24 cellular contexts compared by ENCODE assay signal in the genomic region with DNA sequence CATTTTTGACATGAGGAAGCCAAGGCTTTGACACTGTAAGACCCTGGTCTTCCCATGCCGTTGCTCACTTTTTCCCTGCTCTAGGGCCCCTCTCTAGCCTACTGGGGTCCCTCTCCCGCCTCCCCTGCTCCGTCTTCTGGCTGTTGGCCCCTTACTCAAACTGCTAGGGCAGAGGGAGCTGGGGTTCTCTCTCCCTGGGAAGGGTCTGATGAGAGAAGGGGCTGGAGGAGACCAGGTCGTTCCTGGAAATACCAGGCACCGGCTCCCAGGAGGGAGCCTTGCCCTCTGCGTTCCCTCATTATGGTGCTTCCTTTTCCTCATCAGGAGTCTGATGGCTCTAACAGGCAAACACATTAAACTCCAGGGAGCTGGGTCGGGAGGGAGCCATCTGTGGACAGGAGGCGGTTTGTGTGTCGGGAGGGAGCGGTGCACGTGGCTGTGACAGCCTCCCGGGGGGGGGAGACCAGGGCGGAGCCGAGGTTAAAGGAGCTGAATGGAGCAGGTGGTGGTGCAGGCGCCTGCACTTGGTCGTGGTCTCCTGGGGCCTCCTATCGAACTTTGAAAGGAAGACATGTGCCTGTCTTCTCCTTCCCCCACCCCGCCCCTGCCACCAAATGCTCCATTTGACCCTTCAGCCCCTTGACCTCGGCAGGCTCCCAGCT. TPM values are rescaled to one million over a fixed set of nuclear protein-coding genes. Genes with fewer than 3 reads are reported as not detected.
DNase-seq lines count a peak whose midpoint lies in the region; ATAC-seq and TF ChIP-seq lines count a peak whose summit lies in the region.
"Had no signal": no experiment of that assay in that cellular context is flagged by ENCODE, and none has a peak within 500 bp of the region (broad histone marks: within the 10 kb centered on the region; RNA-seq: fewer than 3 reads in every experiment).

No MANE protein-coding gene starts in this region.

- no peak for ATAC-seq in GM19463 (IDR thresholded peaks at IDR 0.05; ENCODE audit: unreplicated experiment)
- no peak for ATAC-seq in esophagus mucosa
- ATAC-seq: activated CD8-positive, alpha-beta T cell treated with anti-CD3 and anti-CD28 coated beads for 36 hours; left cardiac atrium; naive thymus-derived CD4-positive, alpha-beta T cell had no signal

- peaks cover 44% of the 10 kb centered on the region for H3K36me3 ChIP-seq in BLaER1
- peaks cover 56% of the 10 kb centered on the region for H3K36me3 ChIP-seq in brain microvascular endothelial cell (replicated peaks)
- H3K36me3 ChIP-seq in endodermal cell (ENCODE audit: control insufficient read depth, insufficient read depth, low read length), result peaks cover 15% of the 10 kb centered on the region
- H3K36me3 ChIP-seq: BE2C had no signal

- peaks cover 27% of the 10 kb centered on the region for H3K36me3 Mint-ChIP-seq in glutamatergic neuron (ENCODE audit: unreplicated experiment)
- peaks cover 42% of the 10 kb centered on the region for H3K36me3 Mint-ChIP-seq in endodermal cell (ENCODE audit: low read depth)

- H3K4me3 ChIP-seq in BLaER1 (0 out of 2 replicates have a peak overlapping the region, but pooled peaks have one; percentile 7), brain microvascular endothelial cell (ENCODE audit: low read depth, low read length) (no peak overlapping the region), endodermal cell (ENCODE audit: low read length) (no peak overlapping the region)
- H3K4me3 ChIP-seq: right atrium auricular region had no signal

- H3K27me3 Mint-ChIP-seq in glutamatergic neuron (ENCODE audit: unreplicated experiment) (peaks cover 27% of the 10 kb centered on the region), endodermal cell (ENCODE audit: insufficient read depth) (peaks cover 35% of the 10 kb centered on the region)
- H3K27me3 Mint-ChIP-seq: activated CD8-positive, alpha-beta T cell treated with anti-CD3 and anti-CD28 coated beads for 36 hours; activated naive CD8-positive, alpha-beta T cell treated with anti-CD3 and anti-CD28 coated beads, Interleukin-2, amount 10 ng/mL, durations not matched to agents 7 days and 5 days; central memory CD8-positive, alpha-beta T cell; naive thymus-derived CD4-positive, alpha-beta T cell had no signal

- H3K4me1 ChIP-seq in BLaER1 (peaks cover 100% of the 10 kb centered on the region), endodermal cell (ENCODE audit: control insufficient read depth, insufficient read depth, low read length) (peaks cover 2% of the 10 kb centered on the region)
- H3K4me1 ChIP-seq: BE2C, right atrium auricular region had no signal

- H3K4me2 ChIP-seq in BLaER1, result peak overlapping the region; percentile 85

- H4K20me1 ChIP-seq in BLaER1, result no peaks in the 10 kb centered on the region

- H3K9ac ChIP-seq in BLaER1 (peak overlapping the region; percentile 70), endodermal cell (ENCODE audit: extremely low read depth, low read length, poor library complexity, severe bottlenecking) (no peak overlapping the region)

- peaks cover 19% of the 10 kb centered on the region for H3K9me3 Mint-ChIP-seq in glutamatergic neuron (ENCODE audit: unreplicated experiment)
- no peaks in the 10 kb centered on the region for H3K9me3 Mint-ChIP-seq in endodermal cell
- H3K9me3 Mint-ChIP-seq: activated CD8-positive, alpha-beta T cell treated with anti-CD3 and anti-CD28 coated beads for 36 hours; activated naive CD8-positive, alpha-beta T cell treated with anti-CD3 and anti-CD28 coated beads, Interleukin-2, amount 10 ng/mL, durations not matched to agents 7 days and 5 days; central memory CD8-positive, alpha-beta T cell; naive thymus-derived CD4-positive, alpha-beta T cell had no signal

- DNase-seq in ELF-1 (ENCODE audit: low read depth, low spot score), result peak; percentile 21
- DNase-seq in NCI-H2171 treated with DMSO at 0.1 percent for 48 hours (lab: John Stamatoyannopoulos, UW), result peak; percentile 96
- DNase-seq in glutamatergic neuron, result peak; percentile 95
- DNase-seq in brain microvascular endothelial cell, result no peak
- no peak for DNase-seq in endodermal cell
- DNase-seq: activated CD8-positive, alpha-beta T cell treated with anti-CD3 and anti-CD28 coated beads for 36 hours; activated effector memory CD4-positive, alpha-beta T cell treated with Interleukin-2 at 50 U/mL for 16 hours; activated naive CD8-positive, alpha-beta T cell treated with anti-CD3 and anti-CD28 coated beads, Interleukin-2, amount 10 ng/mL, durations not matched to agents 7 days and 5 days; BE2C; left cardiac atrium; mesenchymal stem cell; naive thymus-derived CD4-positive, alpha-beta T cell; NCI-H1092 treated with DMSO at 0.1 percent for 48 hours; NCI-H526 treated with DMSO at 0.1 percent for 48 hours; SHP77; substantia nigra; T-helper 9 cell had no signal

- in situ Hi-C loops in brain microvascular endothelial cell (cut with HindIII; ENCODE audit: low pct_ligation_motif_present, low sequenced_read_pairs), result loop anchor here (25.0 kb wide), 1 partner anchor 332 kb away; no protein-coding TSS in a partner anchor

- H3K27ac ChIP-seq in BLaER1, result peak overlapping the region; percentile 95
- no peak overlapping the region for H3K27ac ChIP-seq in brain microvascular endothelial cell
- no peak overlapping the region for H3K27ac ChIP-seq in endodermal cell (ENCODE audit: low read depth, low read length)
- H3K27ac ChIP-seq: right atrium auricular region had no signal

- H3K9me3 ChIP-seq in BLaER1 (no peaks in the 10 kb centered on the region), endodermal cell (ENCODE audit: control insufficient read depth, low read length) (no peaks in the 10 kb centered on the region)
- H3K9me3 ChIP-seq: BE2C, right atrium auricular region had no signal

- WGBS in endodermal cell (ENCODE audit: insufficient coverage in 1 of 2, insufficient read length in 1 of 2), 2 experiments, result 88% methylated on average over 19 of the region's 19 CpGs; no CpG with 5 or more reads in 1 of the 2 experiments

- no peak for TF ChIP-seq CTCF in glutamatergic neuron (IDR thresholded peaks at IDR 0.05; ENCODE audit: partially characterized antibody, unreplicated experiment)
- no peak for TF ChIP-seq CTCF in brain microvascular endothelial cell (IDR thresholded peaks at IDR 0.05; ENCODE audit: low read depth, low read length, missing control alignments)
- no peak for TF ChIP-seq CTCF in endodermal cell (conservative IDR thresholded peaks at IDR 0.05)

- H3K27ac Mint-ChIP-seq in glutamatergic neuron (ENCODE audit: unreplicated experiment), result peak overlapping the region; percentile 95
- no peak overlapping the region for H3K27ac Mint-ChIP-seq in endodermal cell
- H3K27ac Mint-ChIP-seq: activated CD8-positive, alpha-beta T cell treated with anti-CD3 and anti-CD28 coated beads for 36 hours; activated naive CD8-positive, alpha-beta T cell treated with anti-CD3 and anti-CD28 coated beads, Interleukin-2, amount 10 ng/mL, durations not matched to agents 7 days and 5 days; naive thymus-derived CD4-positive, alpha-beta T cell had no signal

- H3K4me3 Mint-ChIP-seq in glutamatergic neuron (ENCODE audit: unreplicated experiment) (peak overlapping the region; percentile 34), endodermal cell (no peak overlapping the region)
- H3K4me3 Mint-ChIP-seq: activated CD8-positive, alpha-beta T cell treated with anti-CD3 and anti-CD28 coated beads for 36 hours; activated naive CD8-positive, alpha-beta T cell treated with anti-CD3 and anti-CD28 coated beads, Interleukin-2, amount 10 ng/mL, durations not matched to agents 7 days and 5 days; central memory CD8-positive, alpha-beta T cell; naive thymus-derived CD4-positive, alpha-beta T cell had no signal

- H3K27me3 ChIP-seq in BLaER1 (no peaks in the 10 kb centered on the region), brain microvascular endothelial cell (replicated peaks) (no peaks in the 10 kb centered on the region), endodermal cell (ENCODE audit: control insufficient read depth, insufficient read depth, low read length, poor library complexity, severe bottlenecking) (peaks cover 29% of the 10 kb centered on the region)
- H3K27me3 ChIP-seq: BE2C, right atrium auricular region had no signal

- H3K4me1 Mint-ChIP-seq in glutamatergic neuron (ENCODE audit: low read depth, unreplicated experiment) (peaks cover 33% of the 10 kb centered on the region), endodermal cell (peaks cover 20% of the 10 kb centered on the region)

RNA-seq across cellular contexts. Expression of a gene that starts 35.4 kb away (rescaled TPM):
- total RNA-seq in glutamatergic neuron (ENCODE audit: unreplicated experiment) (2.1 TPM), esophagus mucosa (0.08 TPM), endodermal cell (not detected)
- polyA plus RNA-seq in endodermal cell (2013, experiment 1 of 2), result 0.43 TPM
- polyA plus RNA-seq in endodermal cell (2013, experiment 2 of 2), result 0.08 TPM
- total RNA-seq: activated CD8-positive, alpha-beta T cell treated with anti-CD3 and anti-CD28 coated beads for 36 hours; activated naive CD8-positive, alpha-beta T cell treated with anti-CD3 and anti-CD28 coated beads, Interleukin-2, amount 10 ng/mL, durations not matched to agents 7 days and 5 days; dermis microvascular lymphatic vessel endothelial cell; left cardiac atrium; right atrium auricular region; urinary bladder had no signal

RNA-seq across cellular contexts. Expression of a gene that starts 40.0 kb away (rescaled TPM):
- 46.1 TPM for total RNA-seq in glutamatergic neuron (ENCODE audit: unreplicated experiment)
- 116 TPM for total RNA-seq in esophagus mucosa
- 100 to 1,000 TPM in 1 of 2 donors, 10 to 100 TPM in 1; 77.9 to 116 TPM for total RNA-seq in endodermal cell
- 41.5 TPM for polyA plus RNA-seq in endodermal cell (2013, experiment 1 of 2)
- 39.1 TPM for polyA plus RNA-seq in endodermal cell (2013, experiment 2 of 2)

Comparison
In these comparisons a context has a peak if more than half of its experiments do, and no peak if none do; other contexts are left out.
1. DNase-seq: peak in ELF-1 (single experiment), NCI-H2171 treated with DMSO at 0.1 percent for 48 hours (single experiment) and glutamatergic neuron (single experiment); none in brain microvascular endothelial cell (single experiment) and endodermal cell (single experiment).